In the genomic region with DNA sequence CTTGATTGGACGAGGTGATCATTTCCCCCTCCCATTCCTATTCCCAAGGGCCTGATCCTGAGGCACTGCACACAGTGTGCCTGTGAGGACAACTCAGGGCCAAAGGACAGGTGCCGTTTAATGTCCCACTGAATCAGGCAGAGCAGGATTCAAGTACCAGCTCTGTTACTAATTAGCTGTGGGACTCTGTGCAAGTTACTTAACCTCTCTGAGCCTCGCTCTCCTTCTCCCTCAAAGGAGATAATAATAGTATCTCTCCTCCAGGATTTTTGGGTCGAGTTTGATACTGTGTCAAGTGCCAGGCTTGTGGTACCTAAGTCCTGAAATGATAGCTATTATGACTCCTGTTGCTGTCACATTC, we compare ENCODE assay signal across 31 cellular contexts.
"Had no signal": no experiment of that assay in that cellular context is flagged by ENCODE, and none has a peak within 500 bp of the region (broad histone marks: within the 10 kb centered on the region; RNA-seq: fewer than 3 reads in every experiment).

No MANE protein-coding gene starts in this region.

- H3K4me3 ChIP-seq: adrenal gland, body of pancreas, breast epithelium, Peyer's patch had no signal

- DNase-seq: activated B cell treated with CpG ODN at 0.5 μM for 24 hours; activated CD4-positive, alpha-beta memory T cell treated with anti-CD3 and anti-CD28 coated beads for 36 hours; activated CD4-positive, alpha-beta T cell treated with anti-CD3 and anti-CD28 coated beads for 4 hours; activated CD4-positive, alpha-beta T cell treated with anti-CD3 and anti-CD28 coated beads, Interleukin-2, amount 50 U/mL, for 1 hour; activated CD8-positive, alpha-beta memory T cell treated with anti-CD3 and anti-CD28 coated beads, Interleukin-2, amount 50 U/mL, for 4 hours; activated gamma-delta T cell treated with Interleukin-2 at 50 U/mL for 16 hours; activated naive CD4-positive, alpha-beta T cell treated with anti-CD3 and anti-CD28 coated beads for 36 hours; activated T-cell treated with anti-CD3 and anti-CD28 coated beads for 4 hours; activated T-cell treated with anti-CD3 and anti-CD28 coated beads, Interleukin-2, amount 50 U/mL, for 4 hours; adrenal gland; body of pancreas; NCI-H1105; NCI-H1436; NCI-H1694; NCI-H1930; NCI-H2081 treated with DMSO at 0.1 percent for 48 hours; NCI-H2171; NCI-H510A; NCI-H526; NCI-H748 treated with DMSO at 0.1 percent for 48 hours; NK-92 treated with Interleukin-12 subunit alpha and Interleukin-12 subunit beta, amount 100 ng/mL, for 24 hours; PC-3; RPMI8226; SW 1271; T-helper 1 cell; T-helper 9 cell had no signal

- H3K36me3 ChIP-seq: adrenal gland, breast epithelium, Peyer's patch had no signal

- H3K36me3 Mint-ChIP-seq: activated CD4-positive, alpha-beta memory T cell treated with anti-CD3 and anti-CD28 coated beads for 36 hours; activated naive CD4-positive, alpha-beta T cell treated with anti-CD3 and anti-CD28 coated beads, Interleukin-2, amount 50 U/mL, for 72 hours had no signal

- H3K27me3 ChIP-seq: adrenal gland, body of pancreas, Peyer's patch had no signal

- H3K4me1 ChIP-seq: adrenal gland, body of pancreas, breast epithelium, Peyer's patch had no signal

- H3K27ac Mint-ChIP-seq: activated B cell treated with CpG ODN at 0.5 μM for 24 hours; activated CD4-positive, alpha-beta memory T cell treated with anti-CD3 and anti-CD28 coated beads for 36 hours; activated naive CD4-positive, alpha-beta T cell treated with anti-CD3 and anti-CD28 coated beads for 36 hours; activated naive CD4-positive, alpha-beta T cell treated with anti-CD3 and anti-CD28 coated beads, Interleukin-2, amount 50 U/mL, for 72 hours; activated T-helper 1 cell treated with anti-CD3 and anti-CD28 coated beads, Interleukin-12 subunit alpha, Interleukin-12 subunit beta, Interleukin-2, Interleukin-4 antibody, amounts not matched to agents 30 ng/mL and 10 ng/mL and 1 ng/mL, durations not matched to agents 14 hours and 24 hours and 36 hours had no signal

- H3K4me1 Mint-ChIP-seq: activated B cell treated with CpG ODN at 0.5 μM for 24 hours had no signal

- H3K9me3 ChIP-seq: adrenal gland, body of pancreas, breast epithelium, Peyer's patch had no signal

- H3K9me3 Mint-ChIP-seq: activated B cell treated with CpG ODN at 0.5 μM for 24 hours; activated CD4-positive, alpha-beta memory T cell treated with anti-CD3 and anti-CD28 coated beads for 36 hours; activated naive CD4-positive, alpha-beta T cell treated with anti-CD3 and anti-CD28 coated beads for 36 hours; activated naive CD4-positive, alpha-beta T cell treated with anti-CD3 and anti-CD28 coated beads, Interleukin-2, amount 50 U/mL, for 72 hours; activated T-cell treated with anti-CD3 and anti-CD28 coated beads, Interleukin-2, amount 50 U/mL, for 4 hours; activated T-helper 1 cell treated with anti-CD3 and anti-CD28 coated beads, Interleukin-12 subunit alpha, Interleukin-12 subunit beta, Interleukin-2, Interleukin-4 antibody, amounts not matched to agents 30 ng/mL and 10 ng/mL and 1 ng/mL, durations not matched to agents 14 hours and 24 hours and 36 hours had no signal

- H3K4me3 Mint-ChIP-seq: activated B cell treated with CpG ODN at 0.5 μM for 24 hours; activated CD4-positive, alpha-beta memory T cell treated with anti-CD3 and anti-CD28 coated beads for 36 hours; activated naive CD4-positive, alpha-beta T cell treated with anti-CD3 and anti-CD28 coated beads for 36 hours; activated T-cell treated with anti-CD3 and anti-CD28 coated beads, Interleukin-2, amount 50 U/mL, for 4 hours; activated T-helper 1 cell treated with anti-CD3 and anti-CD28 coated beads, Interleukin-12 subunit alpha, Interleukin-12 subunit beta, Interleukin-2, Interleukin-4 antibody, amounts not matched to agents 30 ng/mL and 10 ng/mL and 1 ng/mL, durations not matched to agents 14 hours and 24 hours and 36 hours had no signal

- ATAC-seq: activated naive CD4-positive, alpha-beta T cell treated with anti-CD3 and anti-CD28 coated beads, Interleukin-2, amount 50 U/mL, for 72 hours; activated T-cell treated with anti-CD3 and anti-CD28 coated beads, Interleukin-2, amount 50 U/mL, for 4 hours; body of pancreas; PC-3 had no signal

- H3K27ac ChIP-seq: adrenal gland, body of pancreas, breast epithelium, Peyer's patch, VCaP had no signal
